ENCODE assay signal across 2 cellular contexts in genomic region chr10:58241346-58241745, GRCh38.
TF ChIP-seq lines count a peak whose summit lies in the region.

No MANE protein-coding gene starts in this region.

TF ChIP-seq in SK-N-SH, 30 proteins besides CTCF, POLR2A, EP300 and RAD21 (continued from another document):
- TF ChIP-seq ZBTB33 (IDR thresholded peaks at IDR 0.05; ENCODE audit: borderline replicate concordance, low read depth) (no peak), NRF1 (IDR thresholded peaks at IDR 0.05; ENCODE audit: low read depth, low read length) (no peak), RFX5 (IDR thresholded peaks at IDR 0.05; ENCODE audit: low read length) (no peak), RXRA (IDR thresholded peaks at IDR 0.05; ENCODE audit: borderline replicate concordance, low read depth) (no peak), TCF12 (IDR thresholded peaks at IDR 0.05) (no peak), GABPA (IDR thresholded peaks at IDR 0.05; ENCODE audit: low read depth) (no peak), JUND (IDR thresholded peaks at IDR 0.05) (no peak), MEF2A (IDR thresholded peaks at IDR 0.05; ENCODE audit: borderline replicate concordance, low read depth) (no peak), POLR2AphosphoS5 (IDR thresholded peaks at IDR 0.05; ENCODE audit: low read depth, low read length) (no peak), FOSL2 (IDR thresholded peaks at IDR 0.05; ENCODE audit: borderline replicate concordance, low read depth) (no peak), EZH2phosphoT487 (IDR thresholded peaks at IDR 0.05; ENCODE audit: borderline replicate concordance, low read depth) (no peak)
- TF ChIP-seq, protein P1, sequence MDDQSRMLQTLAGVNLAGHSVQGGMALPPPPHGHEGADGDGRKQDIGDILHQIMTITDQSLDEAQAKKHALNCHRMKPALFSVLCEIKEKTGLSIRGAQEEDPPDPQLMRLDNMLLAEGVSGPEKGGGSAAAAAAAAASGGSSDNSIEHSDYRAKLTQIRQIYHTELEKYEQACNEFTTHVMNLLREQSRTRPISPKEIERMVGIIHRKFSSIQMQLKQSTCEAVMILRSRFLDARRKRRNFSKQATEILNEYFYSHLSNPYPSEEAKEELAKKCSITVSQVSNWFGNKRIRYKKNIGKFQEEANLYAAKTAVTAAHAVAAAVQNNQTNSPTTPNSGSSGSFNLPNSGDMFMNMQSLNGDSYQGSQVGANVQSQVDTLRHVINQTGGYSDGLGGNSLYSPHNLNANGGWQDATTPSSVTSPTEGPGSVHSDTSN (IDR thresholded peaks at IDR 0.05), result no peak

TF ChIP-seq in SK-N-SH treated with all-trans-retinoic acid at 6 μM for 48 hours, 23 proteins besides CTCF, POLR2A, EP300 and RAD21 (continued from another document):
- TF ChIP-seq TCF4 (CRISPR knock-in tag; IDR thresholded peaks at IDR 0.05; ENCODE audit: borderline replicate concordance) (no peak), ZNF565 (CRISPR knock-in tag; conservative IDR thresholded peaks at IDR 0.05; ENCODE audit: low read depth) (no peak), ARNTL (CRISPR knock-in tag; IDR thresholded peaks at IDR 0.05; ENCODE audit: borderline replicate concordance, low read depth) (no peak), CSDC2 (CRISPR knock-in tag; IDR thresholded peaks at IDR 0.05) (no peak)
